10 cellular contexts compared by ENCODE assay signal in genomic region chr10:77711683-77712049, GRCh38.
DNase-seq lines count a peak whose midpoint lies in the region; ATAC-seq, FAIRE-seq and TF ChIP-seq lines count a peak whose summit lies in the region.
"Had no signal": no experiment of that assay in that cellular context is flagged by ENCODE, and none has a peak within 500 bp of the region (broad histone marks: within the 10 kb centered on the region; RNA-seq: fewer than 3 reads in every experiment).

No MANE protein-coding gene starts in this region.

- H3K36me3 Mint-ChIP-seq in neural crest cell (ENCODE audit: low read depth) = no peaks in the 10 kb centered on the region

- 19 to 34% (median 24%) methylated on average over 8 to 9 of the region's 9 CpGs for WGBS in small intestine, 3 donors

- peaks cover 11% of the 10 kb centered on the region for H3K27me3 ChIP-seq in adipocyte (replicated peaks; ENCODE audit: control insufficient read depth, insufficient read depth, low read length)
- H3K27me3 ChIP-seq in vagina = no peaks in the 10 kb centered on the region
- peaks cover 0 to 4% of the 10 kb centered on the region in 2 donors for H3K27me3 ChIP-seq in small intestine (ENCODE audit: control insufficient read depth in 2 of 2, insufficient read depth in 2 of 2, low read length in 2 of 2)

- H3K27ac Mint-ChIP-seq in neural crest cell (ENCODE audit: unreplicated experiment) = no peak overlapping the region
- H3K27ac Mint-ChIP-seq: IgD-negative memory B cell had no signal

- no peak overlapping the region for H3K4me3 Mint-ChIP-seq in neural crest cell

- H3K27ac ChIP-seq in vagina = no peak overlapping the region
- no peak overlapping the region for H3K27ac ChIP-seq in small intestine (ENCODE audit: low read depth in 1 of 2, low read length in 1 of 2)

- ATAC-seq in GM18868 (IDR thresholded peaks at IDR 0.05; ENCODE audit: unreplicated experiment) (peak; percentile 1), HG03064 (IDR thresholded peaks at IDR 0.05; ENCODE audit: low read depth, unreplicated experiment) (peak; percentile 19), HG02623 (IDR thresholded peaks at IDR 0.05; ENCODE audit: unreplicated experiment) (no peak)

- no peak for FAIRE-seq in small intestine (lab: Jason Lieb, UNC)

- H3K9me3 ChIP-seq in adipocyte (ENCODE audit: control insufficient read depth, low read length) (no peaks in the 10 kb centered on the region), vagina (no peaks in the 10 kb centered on the region), small intestine (ENCODE audit: control insufficient read depth, low read depth) (no peaks in the 10 kb centered on the region)
- H3K9me3 ChIP-seq: gastroesophageal sphincter had no signal

- DNase-seq in adipocyte (ENCODE audit: low read depth) (no peak), neural crest cell (ENCODE audit: low read depth, low spot score) (no peak), vagina (ENCODE audit: extremely low spot score in 2 of 2) (no peak), NCI-H2081 (lab: John Stamatoyannopoulos, UW) (no peak), small intestine (no peak)

- intact Hi-C loops in vagina (cut with DNase I) = loop anchor here (10.0 kb wide), 1 partner anchor 547 kb away; no protein-coding TSS in a partner anchor

- H3K36me3 ChIP-seq in adipocyte (ENCODE audit: control insufficient read depth, insufficient read depth, low read length, severe bottlenecking) (no peaks in the 10 kb centered on the region), vagina (no peaks in the 10 kb centered on the region), small intestine (ENCODE audit: control insufficient read depth in 2 of 2, insufficient read depth in 2 of 2, low read length in 2 of 2) (no peaks in the 10 kb centered on the region)
- H3K36me3 ChIP-seq: gastroesophageal sphincter had no signal

- H3K27me3 Mint-ChIP-seq in neural crest cell (ENCODE audit: low read depth) = peaks cover 51% of the 10 kb centered on the region

- peaks cover 7% of the 10 kb centered on the region for H3K4me1 ChIP-seq in adipocyte (ENCODE audit: control insufficient read depth, insufficient read depth, low read length)
- H3K4me1 ChIP-seq in vagina = peaks cover 6% of the 10 kb centered on the region
- H3K4me1 ChIP-seq in small intestine (ENCODE audit: control insufficient read depth in 2 of 2, insufficient read depth in 1 of 2, low read depth in 1 of 2, low read length in 1 of 2) = no peaks in the 10 kb centered on the region

- H3K4me3 ChIP-seq in adipocyte (ENCODE audit: low read length) = peak overlapping the region; percentile 75
- peak overlapping the region in 1 of 2 donors; percentile 54 for H3K4me3 ChIP-seq in vagina
- H3K4me3 ChIP-seq in small intestine (ENCODE audit: low read depth in 1 of 2, low read length in 2 of 2) = no peak overlapping the region

- no peak overlapping the region for H3K9ac ChIP-seq in adipocyte (ENCODE audit: low read length)

- no peaks in the 10 kb centered on the region for H3K9me3 Mint-ChIP-seq in neural crest cell
- H3K9me3 Mint-ChIP-seq: IgD-negative memory B cell had no signal

- TF ChIP-seq POLR2A in vagina (IDR thresholded peaks at IDR 0.05) = no peak

- TF ChIP-seq CTCF in neural crest cell (conservative IDR thresholded peaks at IDR 0.05) (peak; percentile 0), vagina (IDR thresholded peaks at IDR 0.05) (no peak)

- peaks cover 18% of the 10 kb centered on the region for H3K4me1 Mint-ChIP-seq in neural crest cell
